Comparison of ENCODE assay signal across 8 cellular contexts in genomic region chr11:6682936-6683861, GRCh38. TPM values are rescaled to one million over a fixed set of nuclear protein-coding genes. Genes with fewer than 3 reads are reported as not detected.
DNase-seq lines count a peak whose midpoint lies in the region; ATAC-seq and TF ChIP-seq lines count a peak whose summit lies in the region.

Gene MRPL17, minus strand, starts transcription at chr11:6683340. Its CDS starts 44 bp downstream, at chr11:6683296.

- peaks cover 18% of the 10 kb centered on the region for H3K4me1 Mint-ChIP-seq in CD14-positive monocyte
- H3K4me1 Mint-ChIP-seq in activated CD4-positive, alpha-beta T cell treated with anti-CD3 and anti-CD28 coated beads, Interleukin-2, amount 10 ng/mL, durations not matched to agents 7 days and 5 days, result peaks cover 31% of the 10 kb centered on the region

- H3K36me3 Mint-ChIP-seq in CD14-positive monocyte, result peaks cover 13 to 17% of the 10 kb centered on the region in 2 donors
- peaks cover 37% of the 10 kb centered on the region for H3K36me3 Mint-ChIP-seq in activated CD4-positive, alpha-beta T cell treated with anti-CD3 and anti-CD28 coated beads, Interleukin-2, amount 10 ng/mL, durations not matched to agents 7 days and 5 days (ENCODE audit: low read depth)

- intact Hi-C loops in CD14-positive monocyte (cut with micrococcal nuclease), result loop anchor here (2.0 to 10.0 kb wide), 4 partner anchors 81 to 448 kb away; partner anchors contain the start of genes ILK (in 2 of the 2), RRP8 (in 2 of the 2), ARFIP2 (in 1 of the 2) and CNGA4 (in 1 of the 2)
- intact Hi-C loops in left colon (cut with DNase I, micrococcal nuclease), result loop anchor here in 1 of 2 donors (10.0 kb wide), 1 partner anchor 158 kb away; no protein-coding TSS in a partner anchor

- peaks cover 1 to 6% (median 6%) of the 10 kb centered on the region in 3 donors for H3K27me3 Mint-ChIP-seq in CD14-positive monocyte (ENCODE audit: low read depth in 3 of 3)
- H3K27me3 Mint-ChIP-seq in activated CD4-positive, alpha-beta T cell treated with anti-CD3 and anti-CD28 coated beads, Interleukin-2, amount 10 ng/mL, durations not matched to agents 7 days and 5 days, result no peaks in the 10 kb centered on the region

- CTCF ChIA-PET in activated CD4-positive, alpha-beta T cell treated with anti-CD3 and anti-CD28 coated beads, Interleukin-2, amount 10 ng/mL, durations not matched to agents 7 days and 5 days (lab: Charles Lee), result interaction anchor here (0.6 to 3.2 kb wide), 32 partner anchors 8 to 462 kb away, joined by 3 to 28 read pairs (median 4); partner anchors contain the start of genes ILK, RRP8, TAF10 and TPP1

- TF ChIP-seq CTCF in CD14-positive monocyte (IDR thresholded peaks at IDR 0.05), result peak; percentile 83

- DNase-seq in CD14-positive monocyte (ENCODE audit: low spot score), result peak; percentile 99
- peak; percentile 99 for DNase-seq in NCI-H69 (lab: John Stamatoyannopoulos, UW)
- DNase-seq in activated CD4-positive, alpha-beta T cell treated with anti-CD3 and anti-CD28 coated beads, Interleukin-2, amount 10 ng/mL, durations not matched to agents 7 days and 5 days, result peak; percentile 100
- peak; percentile 43 for DNase-seq in cortex of kidney (lab: John Stamatoyannopoulos, UW)
- DNase-seq in left colon, result peak; percentile 99
- DNase-seq in stimulated activated CD4-positive, alpha-beta T cell treated with anti-CD3 and anti-CD28 coated beads, Interleukin-1b, Interleukin-23, amount 100 ng/mL, for 48 hours, result peak; percentile 99

- peaks cover 0 to 4% (median 0%) of the 10 kb centered on the region in 7 donors for H3K9me3 Mint-ChIP-seq in CD14-positive monocyte
- H3K9me3 Mint-ChIP-seq in activated CD4-positive, alpha-beta T cell treated with anti-CD3 and anti-CD28 coated beads, Interleukin-2, amount 10 ng/mL, durations not matched to agents 7 days and 5 days, result no peaks in the 10 kb centered on the region

- peak within 1 kb of the TSS; percentile 88 to 99 (median 98) for H3K27ac Mint-ChIP-seq in CD14-positive monocyte
- H3K27ac Mint-ChIP-seq in activated CD4-positive, alpha-beta T cell treated with anti-CD3 and anti-CD28 coated beads, Interleukin-2, amount 10 ng/mL, durations not matched to agents 7 days and 5 days, result peak within 1 kb of the TSS; percentile 97

- H3K4me3 Mint-ChIP-seq in CD14-positive monocyte, result peak within 1 kb of the TSS; percentile 97 to 99
- H3K4me3 Mint-ChIP-seq in activated CD4-positive, alpha-beta T cell treated with anti-CD3 and anti-CD28 coated beads, Interleukin-2, amount 10 ng/mL, durations not matched to agents 7 days and 5 days, result peak within 1 kb of the TSS; percentile 97

- peak; percentile 92 for ATAC-seq in GM19351 (IDR thresholded peaks at IDR 0.05; ENCODE audit: unreplicated experiment)
- peak; percentile 93 for ATAC-seq in HG03521 (IDR thresholded peaks at IDR 0.05; ENCODE audit: unreplicated experiment)
- ATAC-seq in left colon, result peak; percentile 96

- POLR2A ChIA-PET in activated CD4-positive, alpha-beta T cell treated with anti-CD3 and anti-CD28 coated beads, Interleukin-2, amount 10 ng/mL, durations not matched to agents 7 days and 5 days (lab: Charles Lee), result interaction anchor here (1.0 kb wide), 1 partner anchor 71 kb away, joined by 7 read pairs; the partner anchor contains the start of gene TAF10

RNA-seq across cellular contexts. Expression of gene MRPL17, which starts in this region (rescaled TPM):
- polyA plus RNA-seq in CD14-positive monocyte, result 10 to 100 TPM; 12.8 to 14.0 TPM
- total RNA-seq in activated CD4-positive, alpha-beta T cell treated with anti-CD3 and anti-CD28 coated beads, Interleukin-2, amount 10 ng/mL, durations not matched to agents 7 days and 5 days, result 10 to 100 TPM; 50.0 to 56.0 TPM
- total RNA-seq in left colon, result 10 to 100 TPM; 24.7 to 29.9 TPM

Comparison
In these comparisons a context has a peak if more than half of its experiments do, and no peak if none do; other contexts are left out.
1. Peak in every context shown above with its lines: DNase-seq and ATAC-seq.
2. DNase-seq: peak in every context shown above with its lines; median percentile 100 in activated CD4-positive, alpha-beta T cell treated with anti-CD3 and anti-CD28 coated beads, Interleukin-2, amount 10 ng/mL, durations not matched to agents 7 days and 5 days; 99 in CD14-positive monocyte; 99 in NCI-H69; 99 in left colon; 99 in stimulated activated CD4-positive, alpha-beta T cell treated with anti-CD3 and anti-CD28 coated beads, Interleukin-1b, Interleukin-23, amount 100 ng/mL, for 48 hours; 43 in cortex of kidney.